ENCODE assay signal across 9 cellular contexts in the genomic region with DNA sequence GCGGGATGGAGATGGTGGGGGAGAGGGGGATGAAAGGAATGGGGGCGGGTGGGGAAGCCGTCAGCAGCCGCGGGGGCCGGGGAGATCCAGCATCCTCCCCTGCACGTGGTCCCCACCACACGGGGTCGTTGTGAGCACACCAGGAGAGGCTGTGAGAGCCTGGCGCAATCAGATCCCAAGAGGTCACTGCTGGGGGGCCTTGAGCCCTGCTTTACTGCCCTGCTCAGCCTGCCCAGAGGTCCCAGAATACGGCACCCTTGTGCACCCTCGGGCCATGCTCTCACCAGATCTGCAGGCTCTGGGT. TPM values are rescaled to one million over a fixed set of nuclear protein-coding genes. Genes with fewer than 3 reads are reported as not detected.
DNase-seq lines count a peak whose midpoint lies in the region; ATAC-seq, FAIRE-seq and TF ChIP-seq lines count a peak whose summit lies in the region.
"Had no signal": no experiment of that assay in that cellular context is flagged by ENCODE, and none has a peak within 500 bp of the region (broad histone marks: within the 10 kb centered on the region; RNA-seq: fewer than 3 reads in every experiment).

No MANE protein-coding gene starts in this region.

- no peak overlapping the region for H3K14ac ChIP-seq in IMR-90 (replicated peaks; ENCODE audit: low read depth, low read length)

- intact Hi-C loops in IMR-90 (cut with micrococcal nuclease) (no loop called here), lower lobe of right lung (cut with DNase I) (no loop called here)

- no peak overlapping the region for H3K4ac ChIP-seq in IMR-90 (ENCODE audit: low read depth, low read length)

- H3K9me1 ChIP-seq in IMR-90 (ENCODE audit: insufficient read depth, low read length), result no peaks in the 10 kb centered on the region

- H2BK15ac ChIP-seq in IMR-90 (ENCODE audit: low read depth, low read length), result no peak overlapping the region

- H3K27ac ChIP-seq in IMR-90 (ENCODE audit: insufficient read depth, low read length) (no peak overlapping the region), lower lobe of right lung (no peak overlapping the region)

- no peak overlapping the region for H4K5ac ChIP-seq in IMR-90 (ENCODE audit: low read depth, low read length)

- H2AK9ac ChIP-seq in IMR-90 (replicated peaks; ENCODE audit: low read depth, low read length, poor library complexity), result no peak overlapping the region

- ATAC-seq in IMR-90 (ENCODE audit: low read depth) (peak; percentile 70), lower lobe of right lung (peak; percentile 36 to 43), GM21360 (IDR thresholded peaks at IDR 0.05; ENCODE audit: unreplicated experiment) (no peak)

- H2BK5ac ChIP-seq in IMR-90 (ENCODE audit: low read depth, low read length, poor library complexity, severe bottlenecking), result no peak overlapping the region

- TF ChIP-seq RAD21 in IMR-90 (IDR thresholded peaks at IDR 0.05; ENCODE audit: low read length), result peak; percentile 51

- no peaks in the 10 kb centered on the region; the same call in 1 of the 2 replicates for H4K20me1 ChIP-seq in IMR-90 (ENCODE audit: insufficient read depth, low read length)

- TF ChIP-seq CTCF in D721Med (IDR thresholded peaks at IDR 0.05; ENCODE audit: insufficient read depth, missing control alignments) (peak; percentile 41), IMR-90 (conservative IDR thresholded peaks at IDR 0.05; ENCODE audit: low read depth, low read length) (peak; percentile 41), astrocyte of the spinal cord (IDR thresholded peaks at IDR 0.05; ENCODE audit: low read depth, low read length) (peak; percentile 54), lower lobe of right lung (IDR thresholded peaks at IDR 0.05) (peak; percentile 45)

- H4K8ac ChIP-seq in IMR-90 (ENCODE audit: low read depth in 2 of 2, low read length in 2 of 2), result no peak overlapping the region

- H3K4me3 ChIP-seq in IMR-90 (ENCODE audit: insufficient read depth, low read depth, low read length) (no peak overlapping the region), astrocyte of the spinal cord (ENCODE audit: low read depth, low read length) (no peak overlapping the region), lower lobe of right lung (no peak overlapping the region)

- no peaks in the 10 kb centered on the region; the same call in 1 of the 2 replicates for H3K4me1 ChIP-seq in IMR-90 (ENCODE audit: control insufficient read depth, insufficient read depth, low read length)
- no peaks in the 10 kb centered on the region for H3K4me1 ChIP-seq in lower lobe of right lung

- H3K27me3 ChIP-seq in IMR-90 (ENCODE audit: control insufficient read depth, insufficient read depth, low read length), result peaks cover 33% of the 10 kb centered on the region
- H3K27me3 ChIP-seq in lower lobe of right lung (ENCODE audit: low read depth), result peaks cover 8% of the 10 kb centered on the region

- BruUV-seq in IMR-90 (replicated peaks; lab: Mats Ljungman, UMichigan), result no TSS peak

- no peak overlapping the region for H2BK120ac ChIP-seq in IMR-90 (ENCODE audit: low read depth, low read length)

- TF ChIP-seq POLR2A in IMR-90 (IDR thresholded peaks at IDR 0.05; ENCODE audit: low read depth, low read length), result no peak

- H2AFZ ChIP-seq in IMR-90 (replicated peaks; ENCODE audit: low read length, poor library complexity), result peak overlapping the region; percentile 19

- POLR2A ChIA-PET in IMR-90 (lab: Charles Lee; ENCODE audit: unreplicated experiment), result no interaction called here

- dilution Hi-C loops in IMR-90 (cut with HindIII; ENCODE audit: low sequenced_read_pairs, unreplicated experiment), result no loop called here

- H3K18ac ChIP-seq in IMR-90 (ENCODE audit: low read depth, low read length), result no peak overlapping the region

- H3K36me3 ChIP-seq in IMR-90 (ENCODE audit: control insufficient read depth, insufficient read depth, low read length), result peaks cover 2% of the 10 kb centered on the region; the same call in 1 of the 2 replicates
- peaks cover 12% of the 10 kb centered on the region for H3K36me3 ChIP-seq in lower lobe of right lung

- 14% methylated on average over 3 of the region's 12 CpGs; no CpG with 5 or more reads in 1 of the 2 experiments for WGBS in IMR-90 (ENCODE audit: extremely low coverage in 2 of 2, insufficient read length in 1 of 2), 2 experiments

- H4K91ac ChIP-seq in IMR-90 (ENCODE audit: insufficient read depth, low read depth, low read length), result no peak overlapping the region

- DNase-seq in D721Med (ENCODE audit: insufficient read length, low spot score) (no peak), IMR-90 (peak; percentile 32), astrocyte of the spinal cord (ENCODE audit: low read depth, low spot score) (no peak), lower lobe of right lung (peak; percentile 56), putamen (ENCODE audit: low spot score) (no peak), A172 (ENCODE audit: low spot score) (no peak), NCI-H748 (lab: John Stamatoyannopoulos, UW; ENCODE audit: unreplicated experiment) (no peak)

- no peak overlapping the region for H3K23ac ChIP-seq in IMR-90 (ENCODE audit: low read depth, low read length)

- in situ Hi-C loops in IMR-90 (cut with MboI; ENCODE audit: low sequenced_read_pairs), result no loop called here
- in situ Hi-C loops in astrocyte of the spinal cord (cut with HindIII; ENCODE audit: low sequenced_read_pairs), result no loop called here

- no peak overlapping the region for H3K4me2 ChIP-seq in IMR-90 (ENCODE audit: low read depth, low read length)

- H3K9me3 ChIP-seq in IMR-90 (ENCODE audit: control insufficient read depth, insufficient read depth, low read length), result no peaks in the 10 kb centered on the region
- no peaks in the 10 kb centered on the region for H3K9me3 ChIP-seq in lower lobe of right lung

- no peak overlapping the region for H3K56ac ChIP-seq in IMR-90 (ENCODE audit: extremely low read depth, insufficient read depth, low read length)

- H2BK20ac ChIP-seq in IMR-90 (ENCODE audit: low read depth, low read length), result no peak overlapping the region

- CTCF ChIA-PET in IMR-90 (lab: Yijun Ruan, JAX), result no interaction called here

- H2AK5ac ChIP-seq in IMR-90 (ENCODE audit: low read depth, low read length), result no peak overlapping the region

- no peak for FAIRE-seq in D721Med (lab: Jason Lieb, UNC)

- H3K79me1 ChIP-seq in IMR-90 (ENCODE audit: low read depth in 1 of 2, low read length in 2 of 2), result no peaks in the 10 kb centered on the region

- H3K9ac ChIP-seq in IMR-90 (ENCODE audit: low read depth, low read length), result no peak overlapping the region

TF ChIP-seq in IMR-90, 13 proteins besides CTCF, POLR2A, EP300 and RAD21:
- TF ChIP-seq CEBPB (IDR thresholded peaks at IDR 0.05; ENCODE audit: low read depth, low read length) (peak; percentile 41), MAZ (IDR thresholded peaks at IDR 0.05; ENCODE audit: borderline replicate concordance, low read depth, low read length) (no peak; the same call in 1 of the 2 replicates), SMC3 (IDR thresholded peaks at IDR 0.05; ENCODE audit: low read depth, low read length) (peak; percentile 35)
- TF ChIP-seq, protein P1, sequence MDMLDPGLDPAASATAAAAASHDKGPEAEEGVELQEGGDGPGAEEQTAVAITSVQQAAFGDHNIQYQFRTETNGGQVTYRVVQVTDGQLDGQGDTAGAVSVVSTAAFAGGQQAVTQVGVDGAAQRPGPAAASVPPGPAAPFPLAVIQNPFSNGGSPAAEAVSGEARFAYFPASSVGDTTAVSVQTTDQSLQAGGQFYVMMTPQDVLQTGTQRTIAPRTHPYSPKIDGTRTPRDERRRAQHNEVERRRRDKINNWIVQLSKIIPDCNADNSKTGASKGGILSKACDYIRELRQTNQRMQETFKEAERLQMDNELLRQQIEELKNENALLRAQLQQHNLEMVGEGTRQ (IDR thresholded peaks at IDR 0.05; ENCODE audit: low read depth, low read length), result peak; percentile 24; the same call in 1 of the 2 replicates

RNA-seq across cellular contexts. Expression of a gene that starts 7.4 kb away (rescaled TPM):
- total RNA-seq in IMR-90 (2012; rRNA removed), result under 0.01 TPM in 2 replicates
- polyA plus RNA-seq in IMR-90 (2012; rRNA removed), result 0.03 and 0.06 TPM in 2 replicates
- polyA plus RNA-seq in IMR-90 (2012; cell fraction: cytosol; rRNA removed), result 0.07 and 0.11 TPM in 2 replicates
- polyA plus RNA-seq in IMR-90 (2012; cell fraction: nucleus; rRNA removed; ENCODE audit: low replicate concordance), result 0.05 TPM in 2 replicates
- not detected for total RNA-seq in lower lobe of right lung
- total RNA-seq in A172 (2014; rRNA removed; shearing (Covaris generic)), result 0.19 TPM in 2 replicates
- total RNA-seq: skeletal muscle tissue had no signal

RNA-seq across cellular contexts. Expression of a gene that starts 39.6 kb away (rescaled TPM):
- total RNA-seq in IMR-90 (2012; rRNA removed), result 16.1 and 21.7 TPM in 2 replicates
- 31.8 and 33.7 TPM in 2 replicates for polyA plus RNA-seq in IMR-90 (2012; rRNA removed)
- polyA plus RNA-seq in IMR-90 (2012; cell fraction: cytosol; rRNA removed), result 27.5 and 37.0 TPM in 2 replicates
- polyA plus RNA-seq in IMR-90 (2012; cell fraction: nucleus; rRNA removed; ENCODE audit: low replicate concordance), result 14.7 and 18.7 TPM in 2 replicates
- 18.3 TPM for total RNA-seq in lower lobe of right lung
- total RNA-seq in A172 (2014; rRNA removed; shearing (Covaris generic)), result 12.0 and 22.0 TPM in 2 replicates

RNA-seq across cellular contexts. Expression of a gene that starts 40.0 kb away (rescaled TPM):
- 103 and 131 TPM in 2 replicates for total RNA-seq in IMR-90 (2012; rRNA removed)
- 260 and 285 TPM in 2 replicates for polyA plus RNA-seq in IMR-90 (2012; rRNA removed)
- polyA plus RNA-seq in IMR-90 (2012; cell fraction: cytosol; rRNA removed), result 186 and 231 TPM in 2 replicates
- 43.0 and 59.7 TPM in 2 replicates for polyA plus RNA-seq in IMR-90 (2012; cell fraction: nucleus; rRNA removed; ENCODE audit: low replicate concordance)
- total RNA-seq in lower lobe of right lung, result 80.3 TPM
- total RNA-seq in A172 (2014; rRNA removed; shearing (Covaris generic)), result 63.4 and 63.8 TPM in 2 replicates

Comparison
In these comparisons a context has a peak if more than half of its experiments do, and no peak if none do; other contexts are left out.
1. DNase-seq: peak in IMR-90 (single experiment) and lower lobe of right lung (single experiment); none in D721Med (single experiment), astrocyte of the spinal cord (single experiment), putamen (single experiment), A172 (single experiment) and NCI-H748 (single experiment).
2. Peak in every context shown above with its lines, with median percentiles within 50 percentile points of each other: CTCF ChIP-seq.